ENCODE assay signal across 10 cellular contexts in genomic region chr15:75606711-75607684, GRCh38. TPM values are rescaled to one million over a fixed set of nuclear protein-coding genes. Genes with fewer than 3 reads are reported as not detected.
DNase-seq lines count a peak whose midpoint lies in the region; ATAC-seq and TF ChIP-seq lines count a peak whose summit lies in the region.
"Had no signal": no experiment of that assay in that cellular context is flagged by ENCODE, and none has a peak within 500 bp of the region (broad histone marks: within the 10 kb centered on the region; RNA-seq: fewer than 3 reads in every experiment).

No MANE protein-coding gene starts in this region.

- H2AFZ ChIP-seq in osteoblast (ENCODE audit: low read length) = no peak overlapping the region

- ATAC-seq in Panc1 = no peak
- ATAC-seq in HG03469 (IDR thresholded peaks at IDR 0.05; ENCODE audit: unreplicated experiment) = no peak
- ATAC-seq: Right ventricle myocardium inferior had no signal

- no peaks in the 10 kb centered on the region for H3K79me2 ChIP-seq in osteoblast (ENCODE audit: insufficient read depth, low read length)

- TSS peak; percentile 70 for BruUV-seq in Panc1 (replicated peaks; lab: Mats Ljungman, UMichigan)

- intact Hi-C loops in Panc1 (cut with micrococcal nuclease; ENCODE audit: unreplicated experiment) = no loop called here

- H3K4me1 ChIP-seq in Panc1 (ENCODE audit: control insufficient read depth, insufficient read depth, low read length) = no peaks in the 10 kb centered on the region
- peaks cover 6% of the 10 kb centered on the region for H3K4me1 ChIP-seq in osteoblast (ENCODE audit: insufficient read depth, low read length)
- H3K4me1 ChIP-seq: breast epithelium had no signal

- DNase-seq in ELR (ENCODE audit: low read depth) (peak; percentile 20), Panc1 (ENCODE audit: low read depth, low spot score) (no peak), osteoblast (ENCODE audit: insufficient read length, low spot score, missing footprints) (peak; percentile 78), kidney glomerular epithelial cell (lab: John Stamatoyannopoulos, UW) (no peak), MG63 (no peak)
- DNase-seq: NCI-H2171 treated with DMSO at 0.1 percent for 48 hours had no signal

- CTCF ChIA-PET in Panc1 (lab: Charles Lee) = no interaction called here

- peaks cover 9% of the 10 kb centered on the region for H3K36me3 ChIP-seq in Panc1 (ENCODE audit: control insufficient read depth, insufficient read depth, low read length)
- H3K36me3 ChIP-seq in osteoblast (ENCODE audit: insufficient read depth, low read length) = peaks cover 60% of the 10 kb centered on the region
- H3K36me3 ChIP-seq in MG63 = peaks cover 70% of the 10 kb centered on the region

- H3K9me3 ChIP-seq in Panc1 (ENCODE audit: control insufficient read depth, insufficient read depth, low read depth, low read length) = no peaks in the 10 kb centered on the region
- H3K9me3 ChIP-seq in osteoblast (ENCODE audit: low read depth, low read length) = no peaks in the 10 kb centered on the region
- no peaks in the 10 kb centered on the region for H3K9me3 ChIP-seq in MG63
- H3K9me3 ChIP-seq: breast epithelium had no signal

- POLR2A ChIA-PET in Panc1 (lab: Charles Lee) = no interaction called here

- H3K4me2 ChIP-seq in osteoblast (ENCODE audit: insufficient read depth, low read length) = no peak overlapping the region

- no peak for TF ChIP-seq CTCF in Panc1 (IDR thresholded peaks at IDR 0.05)
- TF ChIP-seq CTCF in osteoblast (IDR thresholded peaks at IDR 0.05; ENCODE audit: extremely low read depth, low read depth, low read length) = no peak

- no peaks in the 10 kb centered on the region for H4K20me1 ChIP-seq in osteoblast (ENCODE audit: insufficient read depth, low read length)

- no peaks in the 10 kb centered on the region for H3K27me3 ChIP-seq in Panc1 (ENCODE audit: control insufficient read depth, insufficient read depth, low read length)
- H3K27me3 ChIP-seq in osteoblast (ENCODE audit: insufficient read depth, low read length) = no peaks in the 10 kb centered on the region
- no peaks in the 10 kb centered on the region for H3K27me3 ChIP-seq in MG63
- H3K27me3 ChIP-seq: breast epithelium had no signal

- H3K4me3 ChIP-seq in Panc1 (ENCODE audit: low read depth in 2 of 2, low read length in 2 of 2) (no peak overlapping the region), osteoblast (ENCODE audit: insufficient read depth, low read length) (no peak overlapping the region), MG63 (no peak overlapping the region)
- H3K4me3 ChIP-seq: breast epithelium had no signal

- in situ Hi-C loops in Panc1 (cut with HindIII; ENCODE audit: low pct_unique_long_range_greater_than_20kb, low sequenced_read_pairs) = no loop called here

- H3K27ac ChIP-seq in Panc1 (ENCODE audit: low read length) (no peak overlapping the region), angular gyrus (ENCODE audit: low read depth, low read length) (peak overlapping the region; percentile 2), osteoblast (ENCODE audit: low read depth, low read length) (peak overlapping the region; percentile 38)
- H3K27ac ChIP-seq: breast epithelium had no signal

RNA-seq across cellular contexts. Expression of gene SNUPN, which starts 18.5 kb away (rescaled TPM):
- 52.1 TPM for total RNA-seq in Panc1 (2021; ENCODE audit: unreplicated experiment)
- polyA plus RNA-seq in Panc1 (2012; ENCODE audit: insufficient read length) = 31.4 TPM
- total RNA-seq in osteoblast = 30.4 and 30.9 TPM in 2 replicates
- total RNA-seq in MG63 (2014; rRNA removed; shearing (Covaris generic); ENCODE audit: low replicate concordance) = 42.5 and 58.5 TPM in 2 replicates

RNA-seq across cellular contexts. Expression of gene PTPN9, which starts 27.9 kb away (rescaled TPM):
- total RNA-seq in Panc1 (2021; ENCODE audit: unreplicated experiment) (38.4 TPM), osteoblast (23.9 and 24.2 TPM in 2 replicates)
- 33.8 TPM for polyA plus RNA-seq in Panc1 (2012; ENCODE audit: insufficient read length)
- total RNA-seq in MG63 (2014; rRNA removed; shearing (Covaris generic); ENCODE audit: low replicate concordance) = 11.3 and 17.6 TPM in 2 replicates

RNA-seq across cellular contexts. Expression of gene IMP3, which starts 33.0 kb away (rescaled TPM):
- total RNA-seq in Panc1 (2021; ENCODE audit: unreplicated experiment) = 56.0 TPM
- 58.5 TPM for polyA plus RNA-seq in Panc1 (2012; ENCODE audit: insufficient read length)
- 46.6 and 64.4 TPM in 2 replicates for total RNA-seq in osteoblast
- total RNA-seq in MG63 (2014; rRNA removed; shearing (Covaris generic); ENCODE audit: low replicate concordance) = 122 and 150 TPM in 2 replicates

RNA-seq across cellular contexts. Expression of gene SNX33, which starts 40.7 kb away (rescaled TPM):
- 17.0 TPM for total RNA-seq in Panc1 (2021; ENCODE audit: unreplicated experiment)
- 19.5 TPM for polyA plus RNA-seq in Panc1 (2012; ENCODE audit: insufficient read length)
- 38.0 and 39.8 TPM in 2 replicates for total RNA-seq in osteoblast
- total RNA-seq in MG63 (2014; rRNA removed; shearing (Covaris generic); ENCODE audit: low replicate concordance) = 13.4 and 20.8 TPM in 2 replicates

Comparison
In these comparisons a context has a peak if more than half of its experiments do, and no peak if none do; other contexts are left out.
1. DNase-seq: peak in ELR (single experiment) and osteoblast (single experiment); none in Panc1 (single experiment), kidney glomerular epithelial cell (single experiment) and MG63 (single experiment).